ENCODE assay signal across 1 cellular context in the genomic region with DNA sequence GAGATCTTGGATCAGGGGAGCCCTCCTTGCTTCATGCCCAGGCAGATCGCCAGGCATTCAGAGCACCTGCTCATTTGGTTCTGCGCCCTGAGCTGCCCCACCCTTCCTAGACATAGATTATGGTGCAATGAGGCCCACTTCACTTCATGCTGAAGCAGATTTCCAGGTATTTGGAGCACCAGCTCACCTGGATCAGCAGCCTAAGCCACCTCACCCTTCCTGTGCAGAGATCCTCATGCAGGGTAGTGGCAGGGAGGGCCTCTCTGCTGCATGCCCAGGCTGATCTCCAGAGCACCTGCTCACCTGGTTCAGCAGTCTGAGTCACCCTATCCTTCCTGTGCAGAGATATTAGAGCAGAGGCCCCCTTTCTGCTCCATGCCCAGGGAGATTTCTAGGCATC.
TF ChIP-seq lines count a peak whose summit lies in the region.

No MANE protein-coding gene starts in this region.

TF ChIP-seq in H1, 55 proteins besides CTCF, POLR2A, EP300 and RAD21 (continued from another document):
- TF ChIP-seq MAX (IDR thresholded peaks at IDR 0.05) (no peak), TCF12 (IDR thresholded peaks at IDR 0.05; ENCODE audit: low read depth, low read length) (no peak)
